ENCODE assay signal across 37 cellular contexts in genomic region chr4:60116592-60116991, GRCh38.
DNase-seq lines count a peak whose midpoint lies in the region; ATAC-seq, FAIRE-seq and TF ChIP-seq lines count a peak whose summit lies in the region.
"Had no signal": no experiment of that assay in that cellular context is flagged by ENCODE, and none has a peak within 500 bp of the region (broad histone marks: within the 10 kb centered on the region; RNA-seq: fewer than 3 reads in every experiment).

No MANE protein-coding gene starts in this region.

- ATAC-seq in HepG2, result no peak
- no peak for ATAC-seq in right lobe of liver
- ATAC-seq in IMR-90 (ENCODE audit: low read depth), result no peak
- ATAC-seq in K562, result no peak
- ATAC-seq in activated naive CD8-positive, alpha-beta T cell treated with anti-CD3 and anti-CD28 coated beads, Interleukin-2, amount 50 U/mL, for 24 hours, result no peak
- ATAC-seq: A549; CD8-positive, alpha-beta T cell had no signal

- dilution Hi-C loops in IMR-90 (cut with HindIII; ENCODE audit: low sequenced_read_pairs, unreplicated experiment), result no loop called here

- H3K36me3 ChIP-seq in HepG2 (replicated peaks in 1 of 2; ENCODE audit: control insufficient read depth in 1 of 2, insufficient read depth in 2 of 2, low read length in 2 of 2) (no peaks in the 10 kb centered on the region), right lobe of liver (no peaks in the 10 kb centered on the region), IMR-90 (ENCODE audit: control insufficient read depth, insufficient read depth, low read length) (no peaks in the 10 kb centered on the region), K562 (ENCODE audit: control insufficient read depth, insufficient read depth, low read length) (no peaks in the 10 kb centered on the region), H1 (ENCODE audit: control insufficient read depth in 2 of 4, insufficient read depth in 4 of 4, low read length in 3 of 4) (no peaks in the 10 kb centered on the region)
- H3K36me3 ChIP-seq: BE2C; BLaER1; BLaER1 treated with 17β-estradiol and CSF1 and Interleukin-3, amounts not matched to agents 10 nM and 100 nM had no signal

- H3K9ac ChIP-seq in HepG2 (ENCODE audit: insufficient read depth, low read depth, low read length) (no peak overlapping the region), IMR-90 (ENCODE audit: low read depth, low read length) (no peak overlapping the region), K562 (ENCODE audit: insufficient read depth in 1 of 2, low read depth in 2 of 2, low read length in 2 of 2) (no peak overlapping the region), H1 (replicated peaks in 1 of 4; ENCODE audit: extremely low read depth in 1 of 4, low read depth in 3 of 4, low read length in 3 of 4) (no peak overlapping the region)
- H3K9ac ChIP-seq: BLaER1; BLaER1 treated with 17β-estradiol and CSF1 and Interleukin-3, amounts not matched to agents 10 nM and 100 nM had no signal

- H2AK5ac ChIP-seq in IMR-90 (ENCODE audit: low read depth, low read length) (no peak overlapping the region), H1 (ENCODE audit: low read depth, low read length) (no peak overlapping the region)

- H3K27me3 ChIP-seq in HepG2 (ENCODE audit: control insufficient read depth in 1 of 2, insufficient read depth in 2 of 2, low read length in 2 of 2) (no peaks in the 10 kb centered on the region), right lobe of liver (no peaks in the 10 kb centered on the region), IMR-90 (ENCODE audit: control insufficient read depth, insufficient read depth, low read length) (no peaks in the 10 kb centered on the region), K562 (ENCODE audit: control insufficient read depth in 2 of 2, insufficient read depth in 2 of 2, low read length in 2 of 2) (no peaks in the 10 kb centered on the region), H1 (replicated peaks in 1 of 4; ENCODE audit: control insufficient read depth in 3 of 4, extremely low read depth in 1 of 4, insufficient read depth in 3 of 4, low read length in 3 of 4) (no peaks in the 10 kb centered on the region)
- H3K27me3 ChIP-seq: BE2C; BLaER1; BLaER1 treated with 17β-estradiol and CSF1 and Interleukin-3, amounts not matched to agents 10 nM and 100 nM had no signal

- DNase-seq in HepG2 (ENCODE audit: low spot score) (no peak), right lobe of liver (no peak), IMR-90 (no peak), K562 (ENCODE audit: extremely low read depth in 1 of 4, low spot score in 3 of 4) (no peak), H1 (ENCODE audit: low read depth in 1 of 2, low spot score in 2 of 2) (no peak), NCI-H2107 treated with DMSO at 0.1 percent for 48 hours (lab: John Stamatoyannopoulos, UW; ENCODE audit: unreplicated experiment) (no peak), UCSD-AML1 (lab: John Stamatoyannopoulos, UW; ENCODE audit: unreplicated experiment) (no peak)
- no peak for DNase-seq in activated naive CD8-positive, alpha-beta T cell treated with anti-CD3 and anti-CD28 coated beads, Interleukin-2, amount 50 U/mL, for 24 hours
- DNase-seq: 8988T; ACHN; AML-193; BE2C; C1 segment of cervical spinal cord; Caco-2; Calu3; CD4-positive, alpha-beta memory T cell; CD4-positive, alpha-beta T cell; CD4-positive, CD25-positive, alpha-beta regulatory T cell; CD8-positive, alpha-beta memory T cell; CD8-positive, alpha-beta T cell; COR-L47; DMS 273 treated with DMSO at 0.1 percent for 48 hours; DMS153; DMS53; DMS79; DMS79 treated with DMSO at 0.1 percent for 48 hours; DND-41; EL had no signal

- H4K91ac ChIP-seq in IMR-90 (ENCODE audit: insufficient read depth, low read depth, low read length), result no peak overlapping the region
- no peak overlapping the region for H4K91ac ChIP-seq in H1 (replicated peaks; ENCODE audit: insufficient read length, low read length)

- peaks cover 11% of the 10 kb centered on the region for H3K9me3 Mint-ChIP-seq in activated naive CD8-positive, alpha-beta T cell treated with anti-CD3 and anti-CD28 coated beads, Interleukin-2, amount 50 U/mL, for 24 hours

- H3K79me2 ChIP-seq in HepG2 (ENCODE audit: insufficient read depth, low read length) (no peaks in the 10 kb centered on the region), K562 (ENCODE audit: control insufficient read depth, insufficient read depth, low read length) (no peaks in the 10 kb centered on the region), H1 (ENCODE audit: control insufficient read depth in 1 of 2, insufficient read depth in 2 of 2, low read length in 2 of 2) (no peaks in the 10 kb centered on the region)

- in situ Hi-C loops in HepG2 (cut with HindIII; ENCODE audit: extremely low pct_ligation_motif_present, low pct_unique_long_range_greater_than_20kb), result no loop called here
- in situ Hi-C loops in IMR-90 (cut with MboI; ENCODE audit: low sequenced_read_pairs), result no loop called here
- in situ Hi-C loops in K562 (cut with MboI), result no loop called here

- H3K4me2 ChIP-seq in HepG2 (ENCODE audit: low read depth, low read length) (no peak overlapping the region), IMR-90 (ENCODE audit: low read depth, low read length) (no peak overlapping the region), K562 (ENCODE audit: insufficient read depth, low read length) (no peak overlapping the region), H1 (ENCODE audit: insufficient read depth in 1 of 2, low read depth in 2 of 2, low read length in 2 of 2) (no peak overlapping the region)
- H3K4me2 ChIP-seq: A549; BLaER1; BLaER1 treated with 17β-estradiol and CSF1 and Interleukin-3, amounts not matched to agents 10 nM and 100 nM had no signal

- no peaks in the 10 kb centered on the region for H3K36me3 Mint-ChIP-seq in activated naive CD8-positive, alpha-beta T cell treated with anti-CD3 and anti-CD28 coated beads, Interleukin-2, amount 50 U/mL, for 24 hours (ENCODE audit: low read depth)
- H3K36me3 Mint-ChIP-seq: CD14-positive monocyte; CD4-positive, alpha-beta memory T cell; CD4-positive, CD25-positive, alpha-beta regulatory T cell; CD8-positive, alpha-beta memory T cell; CD8-positive, alpha-beta T cell had no signal

- H3K4me1 ChIP-seq in HepG2 (ENCODE audit: insufficient read depth, low read length), result no peaks in the 10 kb centered on the region
- no peaks in the 10 kb centered on the region for H3K4me1 ChIP-seq in right lobe of liver
- H3K4me1 ChIP-seq in IMR-90 (ENCODE audit: control insufficient read depth, insufficient read depth, low read length), result no peaks in the 10 kb centered on the region
- no peaks in the 10 kb centered on the region for H3K4me1 ChIP-seq in K562 (replicated peaks in 1 of 2; ENCODE audit: control insufficient read depth in 2 of 2, insufficient read depth in 2 of 2, low read length in 2 of 2)
- no peaks in the 10 kb centered on the region for H3K4me1 ChIP-seq in H1 (replicated peaks in 1 of 4; ENCODE audit: control insufficient read depth in 3 of 4, insufficient read depth in 4 of 4, low read length in 3 of 4)
- H3K4me1 ChIP-seq: A549; BE2C; BLaER1; BLaER1 treated with 17β-estradiol and CSF1 and Interleukin-3, amounts not matched to agents 10 nM and 100 nM; Caco-2 had no signal

- H3K56ac ChIP-seq in IMR-90 (ENCODE audit: extremely low read depth, insufficient read depth, low read length) (no peak overlapping the region), H1 (replicated peaks; ENCODE audit: insufficient read length, low read depth, low read length) (no peak overlapping the region)

- H3K9me3 ChIP-seq in HepG2 (ENCODE audit: low read length) (no peaks in the 10 kb centered on the region), right lobe of liver (no peaks in the 10 kb centered on the region), IMR-90 (ENCODE audit: control insufficient read depth, insufficient read depth, low read length) (no peaks in the 10 kb centered on the region; the same call in 1 of the 2 replicates), K562 (replicated peaks; ENCODE audit: control insufficient read depth, insufficient read depth, low read depth, low read length) (no peaks in the 10 kb centered on the region), H1 (ENCODE audit: insufficient read depth in 2 of 2, low read depth in 1 of 2, low read length in 1 of 2) (0 out of 4 replicates have a peak, but pooled peaks cover 0 to 4% of the 10 kb centered on the region in 2 experiments)
- H3K9me3 ChIP-seq: A549; BE2C; BLaER1; BLaER1 treated with 17β-estradiol and CSF1 and Interleukin-3, amounts not matched to agents 10 nM and 100 nM; Caco-2 had no signal

- 14% methylated on average over 3 of the region's 3 CpGs for WGBS in HepG2 (ENCODE audit: low lambda C conversion rate)
- WGBS in right lobe of liver (ENCODE audit: insufficient coverage, low coverage, low lambda C conversion rate, missing lambda C conversion rate), result 71% methylated on average over 3 of the region's 3 CpGs
- no CpG with 5 or more reads among the region's 3 CpGs for WGBS in IMR-90 (ENCODE audit: extremely low coverage in 2 of 2, insufficient read length in 1 of 2), 2 experiments
- 1% methylated on average over 3 of the region's 3 CpGs for WGBS in K562 (ENCODE audit: insufficient coverage, low coverage, missing lambda C conversion rate)
- WGBS in H1 (ENCODE audit: extremely low coverage in 1 of 2, insufficient coverage in 1 of 2, insufficient read length in 1 of 2, insufficient replicate concordance in 2 of 2, low coverage in 1 of 2, low lambda C conversion rate in 2 of 2, missing lambda C conversion rate in 1 of 2), 2 experiments, result 100% methylated on average over 3 of the region's 3 CpGs; no CpG with 5 or more reads in 1 of the 2 experiments

- H3K4ac ChIP-seq in IMR-90 (ENCODE audit: low read depth, low read length), result no peak overlapping the region
- no peak overlapping the region for H3K4ac ChIP-seq in H1 (replicated peaks; ENCODE audit: insufficient read length, low read depth, low read length)

- H2BK15ac ChIP-seq in IMR-90 (ENCODE audit: low read depth, low read length) (no peak overlapping the region), H1 (ENCODE audit: low read length) (no peak overlapping the region)

- H3K9me1 ChIP-seq in IMR-90 (ENCODE audit: insufficient read depth, low read length), result no peaks in the 10 kb centered on the region
- no peaks in the 10 kb centered on the region for H3K9me1 ChIP-seq in K562 (ENCODE audit: control insufficient read depth, insufficient read depth, low read length)

- no peaks in the 10 kb centered on the region for H3K4me1 Mint-ChIP-seq in activated naive CD8-positive, alpha-beta T cell treated with anti-CD3 and anti-CD28 coated beads, Interleukin-2, amount 50 U/mL, for 24 hours
- H3K4me1 Mint-ChIP-seq: B cell; CD14-positive monocyte; CD4-positive, alpha-beta memory T cell; CD4-positive, CD25-positive, alpha-beta regulatory T cell; CD8-positive, alpha-beta memory T cell had no signal

- H3K18ac ChIP-seq in IMR-90 (ENCODE audit: low read depth, low read length) (no peak overlapping the region), H1 (ENCODE audit: extremely low read depth, low read length) (no peak overlapping the region)

- TF ChIP-seq CTCF in HepG2 (CRISPR knock-in tag; IDR thresholded peaks at IDR 0.05) (no peak), right lobe of liver (IDR thresholded peaks at IDR 0.05) (no peak), IMR-90 (conservative IDR thresholded peaks at IDR 0.05; ENCODE audit: low read depth, low read length) (no peak), K562 (IDR thresholded peaks at IDR 0.05 in 2 of 3, conservative IDR thresholded peaks at IDR 0.05 in 1 of 3; ENCODE audit: insufficient read depth in 2 of 3, low read depth in 1 of 3, low read length in 3 of 3) (no peak), H1 (IDR thresholded peaks at IDR 0.05; ENCODE audit: control extremely low read depth in 1 of 3, insufficient read depth in 1 of 3, low read depth in 1 of 3, low read length in 3 of 3) (no peak)

- H4K5ac ChIP-seq in IMR-90 (ENCODE audit: low read depth, low read length) (no peak overlapping the region), H1 (ENCODE audit: insufficient read length, low read depth, low read length) (no peak overlapping the region)

- H2BK12ac ChIP-seq in H1 (ENCODE audit: low read depth, low read length), result no peak overlapping the region

- intact Hi-C loops in HepG2 (cut with micrococcal nuclease; ENCODE audit: unreplicated experiment) (no loop called here), right lobe of liver (cut with DNase I) (no loop called here), IMR-90 (cut with micrococcal nuclease) (no loop called here), K562 (cut with micrococcal nuclease) (no loop called here)

- no peaks in the 10 kb centered on the region for H4K20me1 ChIP-seq in HepG2 (ENCODE audit: insufficient read depth, low read length)
- H4K20me1 ChIP-seq in IMR-90 (ENCODE audit: insufficient read depth, low read length), result no peaks in the 10 kb centered on the region
- no peaks in the 10 kb centered on the region for H4K20me1 ChIP-seq in K562 (replicated peaks; ENCODE audit: control insufficient read depth, insufficient read depth, low read length)
- H4K20me1 ChIP-seq in H1 (replicated peaks in 1 of 2; ENCODE audit: control insufficient read depth in 1 of 2, insufficient read depth in 2 of 2, low read length in 2 of 2), result no peaks in the 10 kb centered on the region
- H4K20me1 ChIP-seq: BLaER1; BLaER1 treated with 17β-estradiol and CSF1 and Interleukin-3, amounts not matched to agents 10 nM and 100 nM had no signal

- H3K4me3 ChIP-seq in HepG2 (replicated peaks in 1 of 3; ENCODE audit: insufficient read depth in 1 of 3, low read depth in 2 of 3, low read length in 3 of 3), result no peak overlapping the region
- no peak overlapping the region for H3K4me3 ChIP-seq in right lobe of liver
- no peak overlapping the region for H3K4me3 ChIP-seq in IMR-90 (ENCODE audit: insufficient read depth, low read depth, low read length)
- H3K4me3 ChIP-seq in K562, result no peak overlapping the region
- H3K4me3 ChIP-seq in H1 (ENCODE audit: extremely low read depth in 1 of 4, insufficient read depth in 2 of 4, low read depth in 3 of 4, low read length in 4 of 4), result no peak overlapping the region
- H3K4me3 ChIP-seq: A549; BLaER1; BLaER1 treated with 17β-estradiol and CSF1 and Interleukin-3, amounts not matched to agents 10 nM and 100 nM had no signal

- no peak overlapping the region for H3K27ac ChIP-seq in HepG2 (ENCODE audit: extremely low read length, insufficient read depth, low read length)
- no peak overlapping the region for H3K27ac ChIP-seq in right lobe of liver
- H3K27ac ChIP-seq in IMR-90 (ENCODE audit: insufficient read depth, low read length), result no peak overlapping the region
- no peak overlapping the region for H3K27ac ChIP-seq in K562 (ENCODE audit: extremely low read depth, low read depth, low read length)
- H3K27ac ChIP-seq in H1 (ENCODE audit: low read depth, low read length), result no peak overlapping the region
- H3K27ac ChIP-seq: 22Rv1; A549; BLaER1; BLaER1 treated with 17β-estradiol and CSF1 and Interleukin-3, amounts not matched to agents 10 nM and 100 nM; C4-2B had no signal

- no peak overlapping the region for H4K8ac ChIP-seq in IMR-90 (ENCODE audit: low read depth in 2 of 2, low read length in 2 of 2)
- no peak overlapping the region for H4K8ac ChIP-seq in H1 (ENCODE audit: extremely low read depth, insufficient read depth, low read length)

- no peak overlapping the region for H3K27ac Mint-ChIP-seq in activated naive CD8-positive, alpha-beta T cell treated with anti-CD3 and anti-CD28 coated beads, Interleukin-2, amount 50 U/mL, for 24 hours
- H3K27ac Mint-ChIP-seq: B cell; CD14-positive monocyte; CD4-positive, alpha-beta memory T cell; CD4-positive, alpha-beta T cell; CD4-positive, CD25-positive, alpha-beta regulatory T cell; CD8-positive, alpha-beta memory T cell; CD8-positive, alpha-beta T cell had no signal

- FAIRE-seq in HepG2 (lab: Jason Lieb, UNC) (no peak), K562 (lab: Jason Lieb, UNC) (no peak), H1 (lab: Jason Lieb, UNC) (no peak)
- FAIRE-seq: A204.1, A549, D721Med had no signal

- CTCF ChIA-PET in HepG2 (lab: Yijun Ruan, JAX; ENCODE audit: low intra/inter-chr PET ratio, low total read pairs) (no interaction called here), IMR-90 (lab: Yijun Ruan, JAX) (interaction anchor here (0.6 kb wide), 1 partner anchor 104 kb away, joined by 3 read pairs; no protein-coding TSS in a partner anchor), K562 (lab: Yijun Ruan, JAX; ENCODE audit: low intra/inter-chr PET ratio) (no interaction called here), H1 (lab: Charles Lee; ENCODE audit: partially characterized antibody) (no interaction called here)

- H2AK9ac ChIP-seq in IMR-90 (replicated peaks; ENCODE audit: low read depth, low read length, poor library complexity), result no peak overlapping the region

- H3K23me2 ChIP-seq in H1 (ENCODE audit: low read depth, low read length), result no peaks in the 10 kb centered on the region

- H2BK5ac ChIP-seq in IMR-90 (ENCODE audit: low read depth, low read length, poor library complexity, severe bottlenecking) (no peak overlapping the region), H1 (ENCODE audit: low read depth, low read length) (no peak overlapping the region)

- POLR2A ChIA-PET in HepG2 (lab: Yijun Ruan, JAX) (no interaction called here), IMR-90 (lab: Charles Lee; ENCODE audit: unreplicated experiment) (no interaction called here), K562 (lab: Yijun Ruan, JAX) (no interaction called here), H1 (lab: Charles Lee; ENCODE audit: partially characterized antibody) (no interaction called here)

- no peak overlapping the region for H3K23ac ChIP-seq in IMR-90 (ENCODE audit: low read depth, low read length)
- no peak overlapping the region for H3K23ac ChIP-seq in H1 (ENCODE audit: insufficient read length)

- H2AFZ ChIP-seq in HepG2 (ENCODE audit: low read length) (no peak overlapping the region), IMR-90 (replicated peaks; ENCODE audit: low read length, poor library complexity) (no peak overlapping the region), K562 (ENCODE audit: low read depth, low read length) (no peak overlapping the region), H1 (ENCODE audit: low read length) (no peak overlapping the region)

- TF ChIP-seq POLR2A in HepG2 (IDR thresholded peaks at IDR 0.05; ENCODE audit: insufficient read depth in 1 of 2, low read depth in 2 of 2, low read length in 2 of 2) (no peak), right lobe of liver (IDR thresholded peaks at IDR 0.05) (no peak), IMR-90 (IDR thresholded peaks at IDR 0.05; ENCODE audit: low read depth, low read length) (no peak), K562 (conservative IDR thresholded peaks at IDR 0.05) (no peak), H1 (IDR thresholded peaks at IDR 0.05; ENCODE audit: control extremely low read depth in 1 of 2, low read depth in 2 of 2, low read length in 2 of 2) (no peak)

- BruUV-seq in HepG2 (replicated peaks; lab: Mats Ljungman, UMichigan) (no TSS peak), IMR-90 (replicated peaks; lab: Mats Ljungman, UMichigan) (no TSS peak), K562 (replicated peaks; lab: Mats Ljungman, UMichigan) (no TSS peak)

- no peak overlapping the region for H2BK20ac ChIP-seq in IMR-90 (ENCODE audit: low read depth, low read length)
- no peak overlapping the region for H2BK20ac ChIP-seq in H1 (ENCODE audit: low read length)

- H3K4me3 Mint-ChIP-seq in activated naive CD8-positive, alpha-beta T cell treated with anti-CD3 and anti-CD28 coated beads, Interleukin-2, amount 50 U/mL, for 24 hours, result no peak overlapping the region
- H3K4me3 Mint-ChIP-seq: B cell; CD14-positive monocyte; CD4-positive, alpha-beta T cell; CD4-positive, CD25-positive, alpha-beta regulatory T cell; CD8-positive, alpha-beta memory T cell; CD8-positive, alpha-beta T cell had no signal

- TF ChIP-seq RAD21 in HepG2 (CRISPR knock-in tag; IDR thresholded peaks at IDR 0.05), result no peak
- TF ChIP-seq RAD21 in IMR-90 (IDR thresholded peaks at IDR 0.05; ENCODE audit: low read length), result no peak
- TF ChIP-seq RAD21 in K562 (CRISPR knock-in tag; conservative IDR thresholded peaks at IDR 0.05 in 1 of 2, IDR thresholded peaks at IDR 0.05 in 1 of 2), result no peak
- TF ChIP-seq RAD21 in H1 (IDR thresholded peaks at IDR 0.05 in 1 of 2, conservative IDR thresholded peaks at IDR 0.05 in 1 of 2; ENCODE audit: low read depth in 2 of 2, low read length in 2 of 2), result no peak

- H3K14ac ChIP-seq in IMR-90 (replicated peaks; ENCODE audit: low read depth, low read length) (no peak overlapping the region), H1 (ENCODE audit: insufficient read length) (no peak overlapping the region)

- H3K27me3 Mint-ChIP-seq in activated naive CD8-positive, alpha-beta T cell treated with anti-CD3 and anti-CD28 coated beads, Interleukin-2, amount 50 U/mL, for 24 hours, result no peaks in the 10 kb centered on the region
- H3K27me3 Mint-ChIP-seq: B cell; CD4-positive, alpha-beta memory T cell; CD4-positive, alpha-beta T cell; CD4-positive, CD25-positive, alpha-beta regulatory T cell; CD8-positive, alpha-beta memory T cell had no signal

- H3K79me1 ChIP-seq in IMR-90 (ENCODE audit: low read depth in 1 of 2, low read length in 2 of 2) (no peaks in the 10 kb centered on the region), H1 (ENCODE audit: low read depth, low read length) (no peaks in the 10 kb centered on the region)

- TF ChIP-seq EP300 in HepG2 (IDR thresholded peaks at IDR 0.05; ENCODE audit: low read depth in 2 of 2, low read length in 2 of 2), result no peak
- no peak for TF ChIP-seq EP300 in HepG2 (CRISPR knock-in tag; IDR thresholded peaks at IDR 0.05; ENCODE audit: borderline replicate concordance)
- TF ChIP-seq EP300 in K562 (IDR thresholded peaks at IDR 0.05; ENCODE audit: low read length), result no peak
- TF ChIP-seq EP300 in H1 (IDR thresholded peaks at IDR 0.05; ENCODE audit: borderline replicate concordance in 1 of 2, low read depth in 2 of 2, low read length in 2 of 2), result no peak

- H2BK120ac ChIP-seq in IMR-90 (ENCODE audit: low read depth, low read length), result no peak overlapping the region
- no peak overlapping the region for H2BK120ac ChIP-seq in H1 (replicated peaks; ENCODE audit: low read depth, low read length)

Comparison
In these comparisons a context has a peak if more than half of its experiments do, and no peak if none do; other contexts are left out.
1. Of the 241 proteins assayed by ChIP-seq in both HepG2 and K562: peak only in HepG2: none; only in K562: CEBPB; in both: none; in neither: 237; mixed calls (peak in some experiments, not most) for 3.